16 cellular contexts compared by ENCODE assay signal in genomic region chr15:65920825-65921309, GRCh38. TPM values are rescaled to one million over a fixed set of nuclear protein-coding genes. Genes with fewer than 3 reads are reported as not detected.
DNase-seq lines count a peak whose midpoint lies in the region; ATAC-seq and TF ChIP-seq lines count a peak whose summit lies in the region.
"Had no signal": no experiment of that assay in that cellular context is flagged by ENCODE, and none has a peak within 500 bp of the region (broad histone marks: within the 10 kb centered on the region; RNA-seq: fewer than 3 reads in every experiment).

No MANE protein-coding gene starts in this region.

- DNase-seq in GM10266 (ENCODE audit: extremely low spot score) (peak; percentile 72), hepatic stellate cell (ENCODE audit: low spot score) (peak; percentile 40), GOT3 (lab: John Stamatoyannopoulos, UW) (no peak), endothelial cell (ENCODE audit: low spot score) (no peak), GDM1 (lab: John Stamatoyannopoulos, UW) (no peak), A673 (ENCODE audit: low spot score) (no peak)
- DNase-seq: activated CD4-positive, alpha-beta T cell treated with anti-CD3 and anti-CD28 coated beads, Interleukin-2, amount 50 U/mL, for 48 hours; BE2C; gastrocnemius medialis; NCI-H510A; stimulated activated CD4-positive, alpha-beta T cell treated with anti-CD3 and anti-CD28 coated beads, Interleukin-1b, Interleukin-23, amount 100 ng/mL, for 48 hours; uterus had no signal

- no peaks in the 10 kb centered on the region for H3K36me3 ChIP-seq in A673 (ENCODE audit: insufficient read depth, low read length, poor library complexity, severe bottlenecking)
- H3K36me3 ChIP-seq: BE2C, gastrocnemius medialis, uterus had no signal

- peaks cover 4% of the 10 kb centered on the region for H3K27me3 Mint-ChIP-seq in endothelial cell (ENCODE audit: unreplicated experiment)

- TF ChIP-seq CTCF in GM10266 (IDR thresholded peaks at IDR 0.05; ENCODE audit: control insufficient read depth, insufficient read depth, low read depth, missing control alignments) (no peak), endothelial cell (IDR thresholded peaks at IDR 0.05; ENCODE audit: unreplicated experiment) (no peak), A673 (conservative IDR thresholded peaks at IDR 0.05; ENCODE audit: low read depth, low read length) (no peak)

- intact Hi-C loops in A673 (cut with micrococcal nuclease; ENCODE audit: unreplicated experiment), result no loop called here

- H3K27me3 ChIP-seq in A673 (replicated peaks; ENCODE audit: insufficient read depth, low read depth, low read length, poor library complexity), result no peaks in the 10 kb centered on the region
- H3K27me3 ChIP-seq: BE2C, gastrocnemius medialis, uterus had no signal

- POLR2A ChIA-PET in A673 (lab: Charles Lee; ENCODE audit: low non-redundant PET), result no interaction called here

- H3K4me1 ChIP-seq in A673 (ENCODE audit: insufficient read depth, low read length, poor library complexity, severe bottlenecking), result no peaks in the 10 kb centered on the region
- H3K4me1 ChIP-seq: BE2C, uterus had no signal

- no peak overlapping the region for H3K27ac Mint-ChIP-seq in endothelial cell (ENCODE audit: unreplicated experiment)
- H3K27ac Mint-ChIP-seq: activated T-helper 2 cell treated with anti-CD3 and anti-CD28 coated beads, Interferon-gamma antibody, Interleukin-2, Interleukin-4, amounts not matched to agents 10 μg/mL and 5 μg/mL and 100 μg/mL, durations not matched to agents 14 hours and 24 hours and 36 hours; T-helper 2 cell treated with Interferon-gamma antibody and Interleukin-4, amounts not matched to agents 5 μg/mL and 100 μg/mL, for 36 hours had no signal

- peaks cover 5% of the 10 kb centered on the region for H3K36me3 Mint-ChIP-seq in endothelial cell (ENCODE audit: low read depth, unreplicated experiment)

- BruUV-seq in A673 (replicated peaks; lab: Mats Ljungman, UMichigan), result no TSS peak

- no peaks in the 10 kb centered on the region for H3K9me3 ChIP-seq in A673 (ENCODE audit: low read depth, low read length, poor library complexity, severe bottlenecking)
- H3K9me3 ChIP-seq: BE2C, gastrocnemius medialis, uterus had no signal

- no peak overlapping the region for H3K4me3 Mint-ChIP-seq in endothelial cell (ENCODE audit: unreplicated experiment)
- H3K4me3 Mint-ChIP-seq: T-helper 2 cell treated with Interferon-gamma antibody and Interleukin-4, amounts not matched to agents 5 μg/mL and 100 μg/mL, for 36 hours had no signal

- H3K27ac ChIP-seq in A673 (ENCODE audit: low read depth, low read length, poor library complexity, severe bottlenecking), result no peak overlapping the region
- H3K27ac ChIP-seq: gastrocnemius medialis, uterus had no signal

- no peaks in the 10 kb centered on the region for H3K4me1 Mint-ChIP-seq in endothelial cell (ENCODE audit: unreplicated experiment)

- H3K4me3 ChIP-seq in A673 (ENCODE audit: low read depth, low read length, poor library complexity, severe bottlenecking), result no peak overlapping the region
- H3K4me3 ChIP-seq: gastrocnemius medialis, uterus had no signal

- ATAC-seq in GM19463 (IDR thresholded peaks at IDR 0.05; ENCODE audit: unreplicated experiment) (peak; percentile 35), HG03097 (IDR thresholded peaks at IDR 0.05; ENCODE audit: low FRiP score, unreplicated experiment) (peak; percentile 28)
- ATAC-seq: gastrocnemius medialis had no signal

- H3K9me3 Mint-ChIP-seq in endothelial cell (ENCODE audit: unreplicated experiment), result no peaks in the 10 kb centered on the region
- H3K9me3 Mint-ChIP-seq: activated T-helper 2 cell treated with anti-CD3 and anti-CD28 coated beads, Interferon-gamma antibody, Interleukin-2, Interleukin-4, amounts not matched to agents 10 μg/mL and 5 μg/mL and 100 μg/mL, durations not matched to agents 14 hours and 24 hours and 36 hours; T-helper 2 cell treated with Interferon-gamma antibody and Interleukin-4, amounts not matched to agents 5 μg/mL and 100 μg/mL, for 36 hours had no signal

- CTCF ChIA-PET in A673 (lab: Charles Lee), result no interaction called here

RNA-seq across cellular contexts. Expression of gene RAB11A, which starts 51.6 kb away (rescaled TPM):
- total RNA-seq in endothelial cell (ENCODE audit: unreplicated experiment), result 482 TPM
- total RNA-seq in A673 (2021), result 220 and 227 TPM in 2 replicates

Comparison
In these comparisons a context has a peak if more than half of its experiments do, and no peak if none do; other contexts are left out.
1. DNase-seq: peak in GM10266 (single experiment) and hepatic stellate cell (single experiment); none in GOT3 (single experiment), endothelial cell (single experiment), GDM1 (single experiment) and A673 (single experiment).